In the genomic region with DNA sequence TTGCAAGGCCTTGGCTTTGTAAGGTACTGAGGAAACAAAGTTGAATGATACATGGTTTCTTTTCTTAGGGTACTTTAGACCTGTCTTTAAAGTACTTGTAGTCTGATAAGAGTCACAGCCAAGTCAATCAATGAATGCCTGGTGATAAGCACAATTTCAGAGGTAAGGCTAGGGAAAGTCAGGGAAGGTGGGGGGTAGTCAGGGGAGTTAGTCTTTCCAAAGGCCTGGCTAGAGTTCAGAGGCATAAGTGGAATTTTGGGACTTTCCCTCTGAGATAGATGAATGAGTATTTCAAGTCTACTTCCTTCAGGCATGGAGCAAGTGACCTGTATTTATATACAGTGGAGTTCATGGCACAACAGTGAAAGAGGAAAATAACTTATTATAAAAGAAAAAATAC, we compare ENCODE assay signal across 23 cellular contexts.
DNase-seq lines count a peak whose midpoint lies in the region; ATAC-seq, FAIRE-seq and TF ChIP-seq lines count a peak whose summit lies in the region.
"Had no signal": no experiment of that assay in that cellular context is flagged by ENCODE, and none has a peak within 500 bp of the region (broad histone marks: within the 10 kb centered on the region; RNA-seq: fewer than 3 reads in every experiment).

No MANE protein-coding gene starts in this region.

- H3K27ac Mint-ChIP-seq in WTC11 = no peak overlapping the region
- H3K27ac Mint-ChIP-seq: CD4-positive, alpha-beta memory T cell; GM23338 had no signal

- no peaks in the 10 kb centered on the region for H3K4me1 Mint-ChIP-seq in WTC11
- H3K4me1 Mint-ChIP-seq: CD4-positive, alpha-beta memory T cell; GM23338 had no signal

- CTCF ChIA-PET in WTC11 (lab: Charles Lee) = no interaction called here

- H3K36me3 Mint-ChIP-seq in WTC11 = peaks cover 26% of the 10 kb centered on the region
- H3K36me3 Mint-ChIP-seq: CD4-positive, alpha-beta memory T cell had no signal

- H3K27me3 Mint-ChIP-seq in WTC11 (ENCODE audit: low read depth) = peaks cover 5% of the 10 kb centered on the region; the same call in 1 of the 2 replicates

- H3K4me3 ChIP-seq in epithelial cell of proximal tubule (ENCODE audit: low read depth, low read length) = no peak overlapping the region
- no peak overlapping the region for H3K4me3 ChIP-seq in lung
- no peak overlapping the region for H3K4me3 ChIP-seq in small intestine (ENCODE audit: low read depth in 1 of 2, low read length in 2 of 2)
- H3K4me3 ChIP-seq: A549, BLaER1, GM12878, GM23338 had no signal

- H3K36me3 ChIP-seq in lung (ENCODE audit: control insufficient read depth in 2 of 2, insufficient read depth in 2 of 2, low read length in 2 of 2) = no peaks in the 10 kb centered on the region
- H3K36me3 ChIP-seq in small intestine (ENCODE audit: control insufficient read depth in 2 of 2, insufficient read depth in 2 of 2, low read length in 2 of 2) = peaks cover 0 to 3% of the 10 kb centered on the region in 2 donors
- H3K36me3 ChIP-seq: BLaER1 had no signal

- H3K4me3 Mint-ChIP-seq in WTC11 = no peak overlapping the region
- H3K4me3 Mint-ChIP-seq: CD4-positive, alpha-beta memory T cell; GM23338 had no signal

- no peaks in the 10 kb centered on the region for H3K27me3 ChIP-seq in lung (ENCODE audit: control insufficient read depth, insufficient read depth)
- H3K27me3 ChIP-seq in small intestine (ENCODE audit: control insufficient read depth in 2 of 2, insufficient read depth in 2 of 2, low read length in 2 of 2) = no peaks in the 10 kb centered on the region
- H3K27me3 ChIP-seq: BLaER1 had no signal

- peaks cover 25% of the 10 kb centered on the region for H3K9me3 Mint-ChIP-seq in WTC11

- H3K27ac ChIP-seq in lung (ENCODE audit: low read depth in 1 of 2, low read length in 1 of 2) (no peak overlapping the region), small intestine (ENCODE audit: low read depth in 1 of 2, low read length in 1 of 2) (no peak overlapping the region)
- H3K27ac ChIP-seq: A549, BLaER1 had no signal

- FAIRE-seq in small intestine (lab: Jason Lieb, UNC) = no peak
- FAIRE-seq: A549, GM12878, GM19239 had no signal

- POLR2A ChIA-PET in WTC11 (lab: Charles Lee) = no interaction called here

- H3K9me3 ChIP-seq in lung (ENCODE audit: control insufficient read depth in 2 of 2, insufficient read depth in 1 of 2, low read length in 1 of 2) (peaks cover 0 to 1% of the 10 kb centered on the region in 2 donors), small intestine (ENCODE audit: control insufficient read depth, low read depth) (no peaks in the 10 kb centered on the region)
- H3K9me3 ChIP-seq: A549, BLaER1 had no signal

- peaks cover 0 to 2% of the 10 kb centered on the region in 2 donors for H3K4me1 ChIP-seq in lung (ENCODE audit: control insufficient read depth in 2 of 2, insufficient read depth in 2 of 2, low read length in 2 of 2)
- no peaks in the 10 kb centered on the region for H3K4me1 ChIP-seq in small intestine (ENCODE audit: control insufficient read depth in 2 of 2, insufficient read depth in 1 of 2, low read depth in 1 of 2, low read length in 1 of 2)
- H3K4me1 ChIP-seq: A549, BLaER1 had no signal

- peak; percentile 9 for DNase-seq in HK-2 (ENCODE audit: unreplicated experiment)
- DNase-seq in epithelial cell of proximal tubule (ENCODE audit: low read depth) = peak; percentile 52
- DNase-seq in lung (ENCODE audit: low spot score) = peak; percentile 35
- DNase-seq in small intestine = peak; percentile 62
- DNase-seq in SKM-1 treated with dmso at 0.1 percent for 144 hours (lab: John Stamatoyannopoulos, UW; ENCODE audit: unreplicated experiment) = no peak
- DNase-seq in WTC11 (ENCODE audit: low spot score) = no peak
- DNase-seq: CD4-positive, alpha-beta memory T cell; DMS53; EL; HCEC 1CT; KBM-7; NCI-H1105 treated with DMSO at 0.1 percent for 48 hours; NCI-H1694; NCI-H2081 treated with DMSO at 0.1 percent for 48 hours; NCI-H774; RPMI8226; SIG-M5 had no signal

- TF ChIP-seq CTCF in epithelial cell of proximal tubule (conservative IDR thresholded peaks at IDR 0.05; ENCODE audit: low read depth, low read length) (no peak), lung (IDR thresholded peaks at IDR 0.05; ENCODE audit: control extremely low read depth, extremely low read depth) (no peak), WTC11 (IDR thresholded peaks at IDR 0.05) (no peak)

- ATAC-seq in lung (ENCODE audit: insufficient read depth, low FRiP score) = peak; percentile 70
- no peak for ATAC-seq in HG03159 (IDR thresholded peaks at IDR 0.05; ENCODE audit: unreplicated experiment)
- ATAC-seq in WTC11 = no peak
- ATAC-seq: A549, GM12878, GM23338 had no signal

TF ChIP-seq in WTC11, 78 proteins besides CTCF, POLR2A, EP300 and RAD21:
- TF ChIP-seq E2F1 (CRISPR knock-in tag; IDR thresholded peaks at IDR 0.05) (no peak), FOXP1 (CRISPR knock-in tag; IDR thresholded peaks at IDR 0.05; ENCODE audit: borderline replicate concordance) (no peak), SOX15 (CRISPR knock-in tag; IDR thresholded peaks at IDR 0.05) (no peak), AR (CRISPR knock-in tag; IDR thresholded peaks at IDR 0.05) (no peak), CREB1 (CRISPR knock-in tag; IDR thresholded peaks at IDR 0.05) (no peak), ZNF423 (CRISPR knock-in tag; IDR thresholded peaks at IDR 0.05) (no peak), ZNF317 (CRISPR knock-in tag; IDR thresholded peaks at IDR 0.05; ENCODE audit: borderline replicate concordance, low read depth) (no peak), RELA (CRISPR knock-in tag; IDR thresholded peaks at IDR 0.05; ENCODE audit: borderline replicate concordance) (no peak), NFATC4 (CRISPR knock-in tag; IDR thresholded peaks at IDR 0.05) (no peak), NFYB (CRISPR knock-in tag; conservative IDR thresholded peaks at IDR 0.05; ENCODE audit: low read depth) (no peak)
- TF ChIP-seq, protein P1, sequence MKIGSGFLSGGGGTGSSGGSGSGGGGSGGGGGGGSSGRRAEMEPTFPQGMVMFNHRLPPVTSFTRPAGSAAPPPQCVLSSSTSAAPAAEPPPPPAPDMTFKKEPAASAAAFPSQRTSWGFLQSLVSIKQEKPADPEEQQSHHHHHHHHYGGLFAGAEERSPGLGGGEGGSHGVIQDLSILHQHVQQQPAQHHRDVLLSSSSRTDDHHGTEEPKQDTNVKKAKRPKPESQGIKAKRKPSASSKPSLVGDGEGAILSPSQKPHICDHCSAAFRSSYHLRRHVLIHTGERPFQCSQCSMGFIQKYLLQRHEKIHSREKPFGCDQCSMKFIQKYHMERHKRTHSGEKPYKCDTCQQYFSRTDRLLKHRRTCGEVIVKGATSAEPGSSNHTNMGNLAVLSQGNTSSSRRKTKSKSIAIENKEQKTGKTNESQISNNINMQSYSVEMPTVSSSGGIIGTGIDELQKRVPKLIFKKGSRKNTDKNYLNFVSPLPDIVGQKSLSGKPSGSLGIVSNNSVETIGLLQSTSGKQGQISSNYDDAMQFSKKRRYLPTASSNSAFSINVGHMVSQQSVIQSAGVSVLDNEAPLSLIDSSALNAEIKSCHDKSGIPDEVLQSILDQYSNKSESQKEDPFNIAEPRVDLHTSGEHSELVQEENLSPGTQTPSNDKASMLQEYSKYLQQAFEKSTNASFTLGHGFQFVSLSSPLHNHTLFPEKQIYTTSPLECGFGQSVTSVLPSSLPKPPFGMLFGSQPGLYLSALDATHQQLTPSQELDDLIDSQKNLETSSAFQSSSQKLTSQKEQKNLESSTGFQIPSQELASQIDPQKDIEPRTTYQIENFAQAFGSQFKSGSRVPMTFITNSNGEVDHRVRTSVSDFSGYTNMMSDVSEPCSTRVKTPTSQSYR (CRISPR knock-in tag; IDR thresholded peaks at IDR 0.05) = no peak

Comparison
In these comparisons a context has a peak if more than half of its experiments do, and no peak if none do; other contexts are left out.
1. DNase-seq: peak in HK-2 (single experiment), epithelial cell of proximal tubule (single experiment), lung (single experiment) and small intestine (single experiment); none in SKM-1 treated with dmso at 0.1 percent for 144 hours (single experiment) and WTC11 (single experiment).